In the genomic region with DNA sequence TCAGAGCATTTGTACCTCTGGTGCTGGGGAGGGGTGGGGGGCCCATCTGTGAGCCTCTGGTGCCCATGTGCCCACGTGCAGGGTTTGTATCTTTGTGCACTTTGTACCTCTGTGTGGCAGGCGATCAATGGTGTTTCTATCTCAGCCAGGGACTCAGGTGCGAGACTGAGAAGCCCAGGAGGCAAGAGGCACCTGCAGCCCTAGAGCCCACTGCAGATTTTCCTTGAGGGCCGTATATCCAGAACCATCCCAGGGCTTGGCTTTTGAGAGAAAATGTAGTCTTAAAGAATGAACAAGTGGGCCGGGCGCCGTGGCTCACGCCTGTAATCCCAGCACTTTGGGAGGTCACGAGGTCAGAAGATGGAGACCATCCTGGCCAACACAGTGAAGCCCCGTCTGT, we compare ENCODE assay signal across 31 cellular contexts. TPM values are rescaled to one million over a fixed set of nuclear protein-coding genes. Genes with fewer than 3 reads are reported as not detected.
"Had no signal": no experiment of that assay in that cellular context is flagged by ENCODE, and none has a peak within 500 bp of the region (broad histone marks: within the 10 kb centered on the region; RNA-seq: fewer than 3 reads in every experiment).

No MANE protein-coding gene starts in this region.

- H3K4me2 ChIP-seq: smooth muscle cell had no signal

- DNase-seq: naive thymus-derived CD8-positive, alpha-beta T cell; nephron progenitor cell; nucleus accumbens; pancreas; retina; right cardiac atrium; spleen; stimulated activated CD4-positive, alpha-beta T cell treated with anti-CD3 and anti-CD28 coated beads, Interleukin-12 subunit alpha, Interleukin-12 subunit beta, amount 100 ng/mL, for 4 hours; stimulated activated CD4-positive, alpha-beta T cell treated with anti-CD3 and anti-CD28 coated beads, Interleukin-1b, Interleukin-23, amount 100 ng/mL, for 48 hours; stimulated activated CD4-positive, alpha-beta T cell treated with anti-CD3 and anti-CD28 coated beads, Interleukin-4, amount 100 ng/mL, for 1 hour; stimulated activated CD4-positive, alpha-beta T cell treated with anti-CD3 and anti-CD28 coated beads, Interleukin-4, amount 100 ng/mL, for 4 hours; stimulated activated CD8-positive, alpha-beta memory T cell treated with anti-CD3 and anti-CD28 coated beads, Interleukin-4, amount 100 ng/mL, for 48 hours; stimulated activated naive CD4-positive, alpha-beta T cell; stimulated activated naive CD8-positive, alpha-beta T cell treated with anti-CD3 and anti-CD28 coated beads, Interleukin-15, amount 100 ng/mL, for 72 hours; stimulated activated naive CD8-positive, alpha-beta T cell treated with anti-CD3 and anti-CD28 coated beads, Interleukin-15, Interleukin-2, amounts not matched to agents 100 U/mL and 50 U/mL, for 24 hours; substantia nigra; testis; tibial artery; transverse colon had no signal

- H3K4me1 ChIP-seq: pancreas, prostate gland, spleen, suprapubic skin, tibial artery, transverse colon, upper lobe of left lung, vagina had no signal

- H3K4me3 Mint-ChIP-seq: naive thymus-derived CD8-positive, alpha-beta T cell; natural killer cell treated with Interleukin-12 subunit alpha and Interleukin-12 subunit beta and Interleukin-15 and Interleukin-18, amount 100 ng/mL, for 72 hours; nephron progenitor cell; stimulated activated memory B cell treated with anti-CD40 and anti-IgM and Interleukin-4, amounts not matched to agents 10 μg/mL and 1 μg/mL and 100 μg/mL, for 72 hours; stimulated activated naive CD8-positive, alpha-beta T cell treated with anti-CD3 and anti-CD28 coated beads, Interleukin-15, amount 100 ng/mL, for 72 hours had no signal

- H3K27me3 ChIP-seq: neutrophil, pancreas, suprapubic skin, testis, tibial artery, transverse colon, upper lobe of left lung, vagina had no signal

- ATAC-seq: naive thymus-derived CD8-positive, alpha-beta T cell; natural killer cell treated with Interleukin-12 subunit alpha and Interleukin-12 subunit beta and Interleukin-15 and Interleukin-18, amount 100 ng/mL, for 72 hours; pancreas; right cardiac atrium; sciatic nerve; stimulated activated memory B cell treated with anti-CD40 and anti-IgM and Interleukin-4, amounts not matched to agents 10 μg/mL and 1 μg/mL and 100 μg/mL, for 72 hours; stimulated activated naive CD8-positive, alpha-beta T cell treated with anti-CD3 and anti-CD28 coated beads, Interleukin-15, amount 100 ng/mL, for 72 hours; stimulated activated naive CD8-positive, alpha-beta T cell treated with anti-CD3 and anti-CD28 coated beads, Interleukin-15, Interleukin-2, amounts not matched to agents 100 U/mL and 50 U/mL, for 24 hours had no signal

- H3K4me3 ChIP-seq: pancreas, prostate gland, skin epidermis, smooth muscle cell, spleen, suprapubic skin, testis, tibial artery, transverse colon, upper lobe of left lung, vagina had no signal

- H3K36me3 Mint-ChIP-seq: naive thymus-derived CD8-positive, alpha-beta T cell; natural killer cell treated with Interleukin-12 subunit alpha and Interleukin-12 subunit beta and Interleukin-15 and Interleukin-18, amount 100 ng/mL, for 72 hours; stimulated activated memory B cell treated with anti-CD40 and anti-IgM and Interleukin-4, amounts not matched to agents 10 μg/mL and 1 μg/mL and 100 μg/mL, for 72 hours had no signal

- H3K27me3 Mint-ChIP-seq: naive thymus-derived CD8-positive, alpha-beta T cell; natural killer cell treated with Interleukin-12 subunit alpha and Interleukin-12 subunit beta and Interleukin-15 and Interleukin-18, amount 100 ng/mL, for 72 hours; stimulated activated naive CD8-positive, alpha-beta T cell treated with anti-CD3 and anti-CD28 coated beads, Interleukin-15, amount 100 ng/mL, for 72 hours had no signal

- H3K9me3 ChIP-seq: neutrophil, pancreas, prostate gland, spleen, suprapubic skin, testis, tibial artery, transverse colon, upper lobe of left lung, vagina had no signal

- H3K36me3 ChIP-seq: neutrophil, pancreas, prostate gland, spleen, suprapubic skin, tibial artery, transverse colon, upper lobe of left lung, vagina had no signal

- H3K27ac Mint-ChIP-seq: naive thymus-derived CD8-positive, alpha-beta T cell; natural killer cell treated with Interleukin-12 subunit alpha and Interleukin-12 subunit beta and Interleukin-15 and Interleukin-18, amount 100 ng/mL, for 72 hours; stimulated activated memory B cell treated with anti-CD40 and anti-IgM and Interleukin-4, amounts not matched to agents 10 μg/mL and 1 μg/mL and 100 μg/mL, for 72 hours; stimulated activated naive CD8-positive, alpha-beta T cell treated with anti-CD3 and anti-CD28 coated beads, Interleukin-15, amount 100 ng/mL, for 72 hours had no signal

- H3K4me1 Mint-ChIP-seq: stimulated activated naive CD8-positive, alpha-beta T cell treated with anti-CD3 and anti-CD28 coated beads, Interleukin-15, amount 100 ng/mL, for 72 hours had no signal

- H3K27ac ChIP-seq: neutrophil, pancreas, prostate gland, skin epidermis, spleen, suprapubic skin, testis, tibial artery, transverse colon, upper lobe of left lung, vagina had no signal

- FAIRE-seq: pancreas, urothelium cell line had no signal

- H3K9me3 Mint-ChIP-seq: naive thymus-derived CD8-positive, alpha-beta T cell; natural killer cell treated with Interleukin-12 subunit alpha and Interleukin-12 subunit beta and Interleukin-15 and Interleukin-18, amount 100 ng/mL, for 72 hours; nephron progenitor cell; neural crest cell; stimulated activated memory B cell treated with anti-CD40 and anti-IgM and Interleukin-4, amounts not matched to agents 10 μg/mL and 1 μg/mL and 100 μg/mL, for 72 hours; stimulated activated naive CD8-positive, alpha-beta T cell treated with anti-CD3 and anti-CD28 coated beads, Interleukin-15, amount 100 ng/mL, for 72 hours had no signal

RNA-seq across cellular contexts. Expression of a gene that starts 52.2 kb away (rescaled TPM):
- total RNA-seq: naive thymus-derived CD8-positive, alpha-beta T cell; natural killer cell treated with Interleukin-12 subunit alpha and Interleukin-12 subunit beta and Interleukin-15 and Interleukin-18, amount 100 ng/mL, for 72 hours; neural crest cell had no signal
